Comparison of ENCODE assay signal across 1 cellular context in the genomic region with DNA sequence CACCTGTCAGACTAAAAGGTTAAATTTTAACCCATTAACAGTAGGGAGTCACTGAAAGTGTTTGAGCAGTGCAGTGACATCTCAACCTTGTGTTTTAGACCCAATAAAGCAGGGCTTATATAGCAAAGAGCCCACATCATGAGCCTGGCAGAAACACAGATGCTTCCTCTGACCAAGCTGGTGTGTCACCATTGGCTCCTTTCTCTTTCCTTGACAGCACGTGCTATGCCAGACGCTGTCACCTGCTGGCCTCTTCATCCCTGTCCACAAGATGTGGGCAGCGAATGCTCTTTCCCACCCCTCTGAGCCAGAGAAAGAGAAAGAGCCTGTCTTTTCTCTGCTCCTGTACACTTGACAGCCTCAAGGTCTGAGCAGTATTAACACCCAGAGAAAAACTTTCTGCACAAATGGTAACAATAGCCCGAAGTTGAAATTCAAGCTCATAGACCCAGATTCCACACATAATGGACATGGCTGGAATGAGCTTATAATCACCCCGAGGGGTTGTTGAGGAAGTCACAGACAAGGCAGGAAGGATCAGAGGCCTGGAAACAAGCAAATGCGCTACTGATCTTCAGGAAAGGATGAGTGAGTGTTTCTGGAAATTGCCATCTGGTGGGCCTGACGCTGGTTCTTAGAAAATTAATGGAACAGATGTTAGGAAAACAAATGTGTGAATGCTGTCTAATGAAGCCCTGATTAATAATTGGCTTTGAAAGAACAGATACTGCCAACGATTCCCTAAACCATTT.
A peak's percentile ranks its signal among the peaks of the same experiment; 100 is the strongest.
TF ChIP-seq lines count a peak whose summit lies in the region.

No MANE protein-coding gene starts in this region.

TF ChIP-seq in H1, 55 proteins besides CTCF, POLR2A, EP300 and RAD21:
- TF ChIP-seq, protein P1, sequence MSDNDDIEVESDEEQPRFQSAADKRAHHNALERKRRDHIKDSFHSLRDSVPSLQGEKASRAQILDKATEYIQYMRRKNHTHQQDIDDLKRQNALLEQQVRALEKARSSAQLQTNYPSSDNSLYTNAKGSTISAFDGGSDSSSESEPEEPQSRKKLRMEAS (IDR thresholded peaks at IDR 0.05), result peak; percentile 48
- no peak for TF ChIP-seq JUND (IDR thresholded peaks at IDR 0.05; ENCODE audit: low read length)
- TF ChIP-seq TBP (IDR thresholded peaks at IDR 0.05; ENCODE audit: low read depth, low read length), result no peak
